In the genomic region with DNA sequence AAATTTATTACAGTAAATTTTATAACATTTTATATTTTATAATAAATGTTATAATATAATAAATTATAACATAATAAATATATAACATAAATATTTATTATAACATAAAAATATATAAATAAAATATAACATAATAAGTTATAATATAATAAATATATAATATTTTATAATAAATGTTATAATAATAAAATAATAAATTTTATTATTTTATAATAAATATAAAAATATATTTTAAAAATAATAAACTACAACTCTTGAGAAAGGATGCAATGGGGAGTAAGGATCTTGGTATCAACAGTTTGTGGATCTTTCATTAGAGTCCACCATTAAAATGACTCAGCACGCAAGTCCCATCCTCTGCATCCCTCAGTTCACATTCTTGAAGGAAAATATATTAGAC, we compare ENCODE assay signal across 25 cellular contexts.
DNase-seq lines count a peak whose midpoint lies in the region; ATAC-seq, FAIRE-seq and TF ChIP-seq lines count a peak whose summit lies in the region.
"Had no signal": no experiment of that assay in that cellular context is flagged by ENCODE, and none has a peak within 500 bp of the region (broad histone marks: within the 10 kb centered on the region; RNA-seq: fewer than 3 reads in every experiment).

No MANE protein-coding gene starts in this region.

- intact Hi-C loops in pancreas (cut with DNase I): no loop called here

- no peaks in the 10 kb centered on the region for H3K4me1 ChIP-seq in pancreas
- H3K4me1 ChIP-seq: A549; BE2C; BLaER1 treated with 17β-estradiol and CSF1 and Interleukin-3, amounts not matched to agents 10 nM and 100 nM; HAP-1 had no signal

- no peak for TF ChIP-seq CTCF in pancreas (IDR thresholded peaks at IDR 0.05)

- DNase-seq in pancreas (no peak), GM03348 (ENCODE audit: low spot score) (no peak), CD1c-positive myeloid dendritic cell (ENCODE audit: extremely low spot score) (no peak), KG1 (lab: John Stamatoyannopoulos, UW) (no peak)
- no peak for DNase-seq in activated CD4-positive, alpha-beta T cell treated with anti-CD3 and anti-CD28 coated beads for 4 hours
- DNase-seq: ACHN; AML-193; BE2C; Calu3; CD4-positive, alpha-beta memory T cell; COR-L47; DMS153; EL; GF-D8; GOT3; HFFc6 had no signal

- ATAC-seq in pancreas: no peak
- ATAC-seq: A549 had no signal

- no peak overlapping the region for H3K27ac ChIP-seq in pancreas
- H3K27ac ChIP-seq: 22Rv1; A549; BLaER1 treated with 17β-estradiol and CSF1 and Interleukin-3, amounts not matched to agents 10 nM and 100 nM had no signal

- WGBS in pancreas, 2 donors: 89 to 91% methylated on average over 1 of the region's 1 CpG

- no peaks in the 10 kb centered on the region for H3K36me3 ChIP-seq in pancreas
- H3K36me3 ChIP-seq: BE2C; BLaER1 treated with 17β-estradiol and CSF1 and Interleukin-3, amounts not matched to agents 10 nM and 100 nM; HAP-1 had no signal

- no peaks in the 10 kb centered on the region for H3K9me3 ChIP-seq in pancreas
- H3K9me3 ChIP-seq: A549, BE2C, HAP-1 had no signal

- FAIRE-seq in A204.1 (lab: Jason Lieb, UNC) (peak; percentile 99), TTC549 (lab: Jason Lieb, UNC) (peak; percentile 99), endometrium (lab: Jason Lieb, UNC) (peak; percentile 93), pancreas (lab: Jason Lieb, UNC) (peak; percentile 98)
- FAIRE-seq: A549, GM12892, H54 had no signal

- no peaks in the 10 kb centered on the region for H3K27me3 ChIP-seq in pancreas
- H3K27me3 ChIP-seq: BE2C; BLaER1 treated with 17β-estradiol and CSF1 and Interleukin-3, amounts not matched to agents 10 nM and 100 nM had no signal

- no peak overlapping the region for H3K4me3 ChIP-seq in pancreas
- H3K4me3 ChIP-seq: A549; BLaER1 treated with 17β-estradiol and CSF1 and Interleukin-3, amounts not matched to agents 10 nM and 100 nM; HAP-1 had no signal
